ENCODE assay signal across 8 cellular contexts in the genomic region with DNA sequence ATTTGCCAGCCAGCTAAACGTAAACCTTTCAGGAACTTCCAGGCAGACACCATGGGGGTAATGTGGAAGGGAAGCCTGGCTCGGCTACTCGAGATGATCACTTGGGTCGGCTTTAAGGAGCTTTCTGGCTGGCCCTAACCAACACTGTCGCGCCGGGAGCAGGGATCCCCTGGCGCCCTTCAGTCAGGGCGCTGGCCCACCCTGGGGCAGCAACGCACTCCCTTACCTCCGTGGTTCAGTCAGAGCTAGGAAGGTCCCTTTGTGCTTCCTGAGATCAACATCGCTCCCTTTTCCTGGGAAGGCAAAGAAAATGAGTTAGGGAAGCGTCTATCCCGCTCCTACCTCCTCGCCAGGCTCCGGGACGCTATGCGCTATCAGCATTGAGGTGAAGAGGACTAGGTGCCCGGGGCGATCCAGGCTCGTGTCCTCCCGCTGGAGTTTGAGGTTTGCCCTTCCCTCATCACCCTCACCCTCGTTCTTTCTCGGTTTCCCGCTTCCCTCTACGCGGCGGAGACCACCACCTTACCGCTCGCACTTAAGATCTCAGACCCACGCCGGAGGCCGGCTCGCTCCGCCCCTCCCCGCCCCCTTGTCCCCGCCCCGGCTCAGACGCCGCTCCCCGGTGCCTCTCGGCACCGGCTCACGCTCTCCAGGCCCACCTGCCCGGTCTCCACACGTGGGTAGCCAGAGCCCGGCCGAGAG. TPM values are rescaled to one million over a fixed set of nuclear protein-coding genes. Genes with fewer than 3 reads are reported as not detected.
A peak's percentile ranks its signal among the peaks of the same experiment; 100 is the strongest.
DNase-seq lines count a peak whose midpoint lies in the region; FAIRE-seq lines count a peak whose summit lies in the region.

No MANE protein-coding gene starts in this region.

- intact Hi-C loops in dendritic cell treated with granulocyte-macrophage colony-stimulating factor and Interleukin-4, amounts not matched to agents 40 ng/mL and 50 ng/mL, for 4 days (cut with micrococcal nuclease), result loop anchor here (5.0 to 10.0 kb wide), 2 partner anchors 124 to 143 kb away; a partner anchor contains a TSS

- peak overlapping the region; percentile 98; the same call in 1 of the 2 replicates for H3K27ac ChIP-seq in GM23248
- H3K27ac ChIP-seq in mesendoderm (ENCODE audit: low read depth, low read length), result peak overlapping the region; percentile 80

- no peak overlapping the region for H4K5ac ChIP-seq in mesendoderm (ENCODE audit: low read length)

- peak; percentile 9 for FAIRE-seq in urothelium cell line (lab: Jason Lieb, UNC)

- H3K9ac ChIP-seq in GM23248, result peak overlapping the region; percentile 99
- H3K9ac ChIP-seq in mesendoderm (ENCODE audit: low read length), result peak overlapping the region; percentile 98

- 2% methylated on average over 27 to 46 of the region's 48 CpGs for WGBS in GM23248 (ENCODE audit: low coverage in 1 of 2, low lambda C conversion rate in 2 of 2, missing lambda C conversion rate in 2 of 2), 2 experiments
- WGBS in mesendoderm (ENCODE audit: extremely low coverage, insufficient coverage, low lambda C conversion rate), result no CpG with 5 or more reads among the region's 48 CpGs

- peak overlapping the region; percentile 93 for H3K27ac Mint-ChIP-seq in dendritic cell treated with granulocyte-macrophage colony-stimulating factor and Interleukin-4, amounts not matched to agents 40 ng/mL and 50 ng/mL, for 4 days

- no peaks in the 10 kb centered on the region for H3K9me2 ChIP-seq in GM23248 (ENCODE audit: insufficient read depth)

- peaks cover 59% of the 10 kb centered on the region for H3K36me3 Mint-ChIP-seq in dendritic cell treated with granulocyte-macrophage colony-stimulating factor and Interleukin-4, amounts not matched to agents 40 ng/mL and 50 ng/mL, for 4 days (ENCODE audit: low read depth)

- H2BK15ac ChIP-seq in mesendoderm (replicated peaks; ENCODE audit: low read depth), result no peak overlapping the region

- H3F3A ChIP-seq in GM23248 (ENCODE audit: insufficient read depth), result peaks cover 15% of the 10 kb centered on the region; the same call in 1 of the 2 replicates

- H3K9me3 ChIP-seq in GM23248 (ENCODE audit: low read depth), result no peaks in the 10 kb centered on the region

- in situ Hi-C loops in Caki2 (cut with HindIII; ENCODE audit: low pct_unique_long_range_greater_than_20kb, low sequenced_read_pairs), result no loop called here
- in situ Hi-C loops in GM23248 (cut with MboI), result no loop called here

- H3K79me2 ChIP-seq in GM23248 (ENCODE audit: insufficient read depth) (peaks cover 18% of the 10 kb centered on the region), mesendoderm (ENCODE audit: control insufficient read depth, insufficient read depth, low read length) (peaks cover 10% of the 10 kb centered on the region)

- H3K4me1 Mint-ChIP-seq in dendritic cell treated with granulocyte-macrophage colony-stimulating factor and Interleukin-4, amounts not matched to agents 40 ng/mL and 50 ng/mL, for 4 days (ENCODE audit: low read depth), result peaks cover 30% of the 10 kb centered on the region

- H3K4me3 Mint-ChIP-seq in dendritic cell treated with granulocyte-macrophage colony-stimulating factor and Interleukin-4, amounts not matched to agents 40 ng/mL and 50 ng/mL, for 4 days, result peak overlapping the region; percentile 91

- H3K79me1 ChIP-seq in mesendoderm (ENCODE audit: low read length), result peaks cover 13% of the 10 kb centered on the region

- H3K4me1 ChIP-seq in GM23248 (ENCODE audit: insufficient read depth), result peaks cover 7% of the 10 kb centered on the region
- H3K4me1 ChIP-seq in mesendoderm (ENCODE audit: control insufficient read depth, low read depth, low read length), result peaks cover 10% of the 10 kb centered on the region

- H3K27me3 Mint-ChIP-seq in dendritic cell treated with granulocyte-macrophage colony-stimulating factor and Interleukin-4, amounts not matched to agents 40 ng/mL and 50 ng/mL, for 4 days, result no peaks in the 10 kb centered on the region

- H4K8ac ChIP-seq in mesendoderm (ENCODE audit: low read depth, low read length), result peak overlapping the region; percentile 68

- H3K23ac ChIP-seq in mesendoderm (ENCODE audit: low read length), result peak overlapping the region; percentile 69

- H3K18ac ChIP-seq in mesendoderm (ENCODE audit: low read length), result peak overlapping the region; percentile 98

- H3K4me3 ChIP-seq in GM23248 (peak overlapping the region; percentile 93), mesendoderm (ENCODE audit: low read length) (peak overlapping the region; percentile 89)

- no peaks in the 10 kb centered on the region for H4K20me1 ChIP-seq in GM23248 (ENCODE audit: insufficient read depth)

- H3K36me3 ChIP-seq in GM23248 (ENCODE audit: low read depth), result no peaks in the 10 kb centered on the region; the same call in 1 of the 2 replicates
- peaks cover 8% of the 10 kb centered on the region for H3K36me3 ChIP-seq in mesendoderm (ENCODE audit: control insufficient read depth, insufficient read depth, low read length)

- peak overlapping the region; percentile 40 for H3K4ac ChIP-seq in mesendoderm (ENCODE audit: low read depth, low read length)

- peak overlapping the region; percentile 88 for H2BK5ac ChIP-seq in mesendoderm (ENCODE audit: low read length)

- H3K56ac ChIP-seq in mesendoderm (ENCODE audit: low read length), result peak overlapping the region; percentile 98

- DNase-seq in Caki2 (ENCODE audit: low read depth) (peak; percentile 30), GM23248 (peak; percentile 59), NCI-H82 (lab: John Stamatoyannopoulos, UW) (peak; percentile 72), mesendoderm (peak; percentile 79), urothelium cell line (ENCODE audit: low spot score) (no peak), activated gamma-delta T cell (lab: John Stamatoyannopoulos, UW) (no peak), mesenteric fat pad (ENCODE audit: low spot score) (no peak)

- H3K9me3 Mint-ChIP-seq in dendritic cell treated with granulocyte-macrophage colony-stimulating factor and Interleukin-4, amounts not matched to agents 40 ng/mL and 50 ng/mL, for 4 days, result no peaks in the 10 kb centered on the region

- H3K27me3 ChIP-seq in GM23248 (replicated peaks; ENCODE audit: insufficient read depth) (no peaks in the 10 kb centered on the region), mesendoderm (ENCODE audit: insufficient read depth, low read length, poor library complexity) (no peaks in the 10 kb centered on the region)

- H2BK120ac ChIP-seq in mesendoderm (ENCODE audit: low read depth, low read length), result no peak overlapping the region

- peak overlapping the region; percentile 89 for H3K4me2 ChIP-seq in GM23248 (ENCODE audit: unreplicated experiment)
- peak overlapping the region; percentile 97 for H3K4me2 ChIP-seq in mesendoderm (ENCODE audit: low read length)

- H2AFZ ChIP-seq in GM23248, result peak overlapping the region; percentile 85

- no peak overlapping the region for H2AK5ac ChIP-seq in mesendoderm (ENCODE audit: low read length)

RNA-seq across cellular contexts. Expression of a gene that starts 0.4 kb away (rescaled TPM):
- 284 and 308 TPM in 2 replicates for total RNA-seq in Caki2 (2014; rRNA removed; shearing (Covaris generic); ENCODE audit: low replicate concordance)
- total RNA-seq in GM23248 (2014; rRNA removed; shearing (Covaris generic)), result 170 and 214 TPM in 2 replicates
- 304 and 311 TPM in 2 replicates for polyA plus RNA-seq in GM23248 (2016; fragmentation: Nextera tagmentation; extraction: Ambion mirVana)
- polyA plus RNA-seq in mesendoderm (2013, experiment 1 of 2), result 107 TPM
- polyA plus RNA-seq in mesendoderm (2013, experiment 2 of 2), result 101 TPM
- 88.3 TPM for total RNA-seq in mesenteric fat pad

RNA-seq across cellular contexts. Expression of a gene that starts 0.7 kb away (rescaled TPM):
- total RNA-seq in Caki2 (2014; rRNA removed; shearing (Covaris generic); ENCODE audit: low replicate concordance), result 15.4 and 15.9 TPM in 2 replicates
- total RNA-seq in GM23248 (2014; rRNA removed; shearing (Covaris generic)), result 13.5 and 19.9 TPM in 2 replicates
- 9.4 and 10.4 TPM in 2 replicates for polyA plus RNA-seq in GM23248 (2016; fragmentation: Nextera tagmentation; extraction: Ambion mirVana)
- polyA plus RNA-seq in mesendoderm (2013, experiment 1 of 2), result 115 TPM
- 113 TPM for polyA plus RNA-seq in mesendoderm (2013, experiment 2 of 2)
- total RNA-seq in mesenteric fat pad, result 79.3 TPM

RNA-seq across cellular contexts. Expression of a gene that starts 5.8 kb away (rescaled TPM):
- total RNA-seq in Caki2 (2014; rRNA removed; shearing (Covaris generic); ENCODE audit: low replicate concordance), result 34.9 and 37.0 TPM in 2 replicates
- total RNA-seq in GM23248 (2014; rRNA removed; shearing (Covaris generic)), result 23.9 and 27.7 TPM in 2 replicates
- polyA plus RNA-seq in GM23248 (2016; fragmentation: Nextera tagmentation; extraction: Ambion mirVana), result 17.1 and 19.2 TPM in 2 replicates
- polyA plus RNA-seq in mesendoderm (2013, experiment 1 of 2), result 29.5 TPM
- 31.0 TPM for polyA plus RNA-seq in mesendoderm (2013, experiment 2 of 2)
- total RNA-seq in mesenteric fat pad, result 26.0 TPM

RNA-seq across cellular contexts. Expression of a gene that starts 51.5 kb away (rescaled TPM):
- total RNA-seq in Caki2 (2014; rRNA removed; shearing (Covaris generic); ENCODE audit: low replicate concordance), result not detected in 2 replicates
- not detected in 2 replicates for total RNA-seq in GM23248 (2014; rRNA removed; shearing (Covaris generic))
- not detected in 2 replicates for polyA plus RNA-seq in GM23248 (2016; fragmentation: Nextera tagmentation; extraction: Ambion mirVana)
- 1.3 TPM for polyA plus RNA-seq in mesendoderm (2013, experiment 1 of 2)
- polyA plus RNA-seq in mesendoderm (2013, experiment 2 of 2), result 1.1 TPM
- not detected for total RNA-seq in mesenteric fat pad

Comparison
In these comparisons a context has a peak if more than half of its experiments do, and no peak if none do; other contexts are left out.
1. DNase-seq: peak in Caki2 (single experiment), GM23248 (single experiment), NCI-H82 (single experiment) and mesendoderm (single experiment); none in urothelium cell line (single experiment), activated gamma-delta T cell (single experiment) and mesenteric fat pad (single experiment).